Comparison of ENCODE assay signal across 8 cellular contexts in the genomic region with DNA sequence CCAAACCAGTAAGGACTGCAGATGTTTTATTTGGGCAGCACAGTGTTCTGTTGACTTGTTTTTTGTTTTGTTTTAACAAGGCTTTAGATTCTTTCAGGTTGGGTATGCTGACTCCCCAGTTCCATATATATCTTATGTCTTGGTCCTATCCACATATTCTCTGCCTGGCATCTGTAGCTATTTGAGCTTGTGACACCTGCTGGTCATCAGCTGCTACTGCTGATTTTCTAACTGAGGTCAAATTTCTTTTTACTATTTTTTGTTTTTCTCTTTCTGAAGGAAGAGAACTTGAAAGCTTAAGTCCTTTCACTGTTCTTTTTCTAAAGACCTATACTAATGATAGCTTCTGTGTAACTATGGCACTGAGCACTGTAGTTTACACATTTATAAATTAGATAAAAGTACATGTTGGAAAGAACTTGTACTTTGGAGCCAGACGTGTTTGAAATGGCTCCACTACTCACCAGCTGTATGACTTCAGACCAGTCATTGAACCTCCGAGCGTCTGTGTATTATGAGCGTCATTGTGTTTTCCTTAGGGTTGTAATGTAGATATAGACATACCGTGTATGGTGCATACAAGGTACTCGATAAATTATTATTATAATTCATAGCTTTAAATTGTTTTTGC.
DNase-seq lines count a peak whose midpoint lies in the region; ATAC-seq and TF ChIP-seq lines count a peak whose summit lies in the region.

No MANE protein-coding gene starts in this region.

- CTCF ChIA-PET in AG04449 (lab: Yijun Ruan, JAX), result interaction anchor here (0.7 to 4.8 kb wide), 52 partner anchors 8 to 994 kb away, joined by 3 to 106 read pairs (median 4); partner anchors contain the start of genes EPS15 and OSBPL9

- no peak overlapping the region for H3K4me3 Mint-ChIP-seq in naive B cell

- POLR2A ChIA-PET in AG04449 (lab: Yijun Ruan, JAX), result no interaction called here

- H3K4me1 Mint-ChIP-seq in naive B cell, result peaks cover 8 to 12% (median 9%) of the 10 kb centered on the region in 3 donors

- H3K36me3 Mint-ChIP-seq in naive B cell, result peaks cover 15 to 20% of the 10 kb centered on the region in 2 donors

- no peaks in the 10 kb centered on the region for H3K9me3 Mint-ChIP-seq in naive B cell

- no peak overlapping the region for H3K4me3 ChIP-seq in AG04449 (ENCODE audit: low read depth, low read length)
- no peak overlapping the region for H3K4me3 ChIP-seq in epithelial cell of proximal tubule (ENCODE audit: low read depth, low read length)

- peak; percentile 62 for TF ChIP-seq CTCF in AG04449 (IDR thresholded peaks at IDR 0.05; ENCODE audit: insufficient read depth, low read length, missing control alignments)
- peak; percentile 85 for TF ChIP-seq CTCF in epithelial cell of proximal tubule (conservative IDR thresholded peaks at IDR 0.05; ENCODE audit: low read depth, low read length)

- H3K27ac Mint-ChIP-seq in naive B cell, result peak overlapping the region in 2 of 6 donors; percentile 18 to 34

- ATAC-seq in naive B cell (ENCODE audit: low read depth in 2 of 2) (peak; percentile 25 to 60), GM21390 (IDR thresholded peaks at IDR 0.05; ENCODE audit: unreplicated experiment) (no peak), GM21619 (IDR thresholded peaks at IDR 0.05; ENCODE audit: unreplicated experiment) (no peak)

- DNase-seq in AG04449 (ENCODE audit: low read depth, low spot score) (peak; percentile 16), GF-D8 (lab: John Stamatoyannopoulos, UW) (peak; percentile 24), LoVo (ENCODE audit: low spot score) (peak; percentile 44), SKM-1 (lab: John Stamatoyannopoulos, UW; ENCODE audit: unreplicated experiment) (peak; percentile 22), epithelial cell of proximal tubule (ENCODE audit: low read depth) (peak; percentile 16), naive B cell (peak; percentile 19)

- no peaks in the 10 kb centered on the region for H3K27me3 Mint-ChIP-seq in naive B cell

Comparison
In these comparisons a context has a peak if more than half of its experiments do, and no peak if none do; other contexts are left out.
1. ATAC-seq: peak in naive B cell (2 of 2); none in GM21390 (single experiment) and GM21619 (single experiment).
2. Peak in every context shown above with its lines, with median percentiles within 50 percentile points of each other: DNase-seq.